In the genomic region with DNA sequence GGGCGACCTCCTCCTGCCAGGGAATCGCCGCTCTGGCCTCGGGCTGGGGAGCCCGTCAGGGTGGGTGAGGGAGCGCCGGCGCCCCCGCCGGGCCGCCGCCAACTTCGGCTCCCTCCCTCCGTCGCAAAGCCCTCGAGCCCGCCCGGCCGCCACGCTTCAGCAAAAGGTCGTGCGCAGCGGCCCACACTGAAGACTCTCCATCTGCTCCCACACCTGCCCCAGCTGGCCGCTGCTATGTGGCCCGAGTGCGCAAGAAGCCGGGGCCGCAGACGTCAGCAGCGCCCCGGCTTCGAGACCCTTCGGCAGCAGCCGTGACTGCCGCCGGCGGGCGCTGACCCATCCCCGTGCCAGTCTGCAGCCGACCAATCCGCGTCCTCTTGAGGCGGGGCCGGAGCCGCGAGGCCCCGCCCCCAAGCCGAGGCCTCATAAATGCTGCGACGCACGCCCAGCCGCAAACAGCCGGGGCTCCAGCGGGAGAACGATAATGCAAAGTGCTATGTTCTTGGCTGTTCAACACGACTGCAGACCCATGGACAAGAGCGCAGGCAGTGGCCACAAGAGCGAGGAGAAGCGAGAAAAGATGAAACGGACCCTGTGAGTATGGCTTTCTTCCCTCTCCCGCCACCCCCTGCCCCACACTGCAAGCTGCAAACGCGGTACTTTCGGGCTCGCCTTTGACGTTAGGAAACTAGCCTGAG, we compare ENCODE assay signal across 8 cellular contexts. TPM values are rescaled to one million over a fixed set of nuclear protein-coding genes. Genes with fewer than 3 reads are reported as not detected.
A peak's percentile ranks its signal among the peaks of the same experiment; 100 is the strongest.
DNase-seq lines count a peak whose midpoint lies in the region; ATAC-seq and TF ChIP-seq lines count a peak whose summit lies in the region.

A gene with protein sequence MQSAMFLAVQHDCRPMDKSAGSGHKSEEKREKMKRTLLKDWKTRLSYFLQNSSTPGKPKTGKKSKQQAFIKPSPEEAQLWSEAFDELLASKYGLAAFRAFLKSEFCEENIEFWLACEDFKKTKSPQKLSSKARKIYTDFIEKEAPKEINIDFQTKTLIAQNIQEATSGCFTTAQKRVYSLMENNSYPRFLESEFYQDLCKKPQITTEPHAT (plus strand): TSS at position 452 of the 698 bp plus-strand sequence. CDS start 33 bp downstream, at position 485.

- H3F3A ChIP-seq in MM.1S (ENCODE audit: insufficient read depth, low read length): peaks cover 27% of the 10 kb centered on the region

- H4K20me1 ChIP-seq in MM.1S (ENCODE audit: insufficient read depth, low read length): no peaks in the 10 kb centered on the region

- H3K27me3 ChIP-seq in MM.1S (replicated peaks; ENCODE audit: insufficient read depth, low read length) (no peaks in the 10 kb centered on the region), SJCRH30 (no peaks in the 10 kb centered on the region), gastroesophageal sphincter (no peaks in the 10 kb centered on the region)

- 0% methylated on average over 2 of the region's 66 CpGs; no CpG with 5 or more reads in 1 of the 2 donors for WGBS in gastroesophageal sphincter (ENCODE audit: low coverage in 1 of 2), 2 donors

- no peaks in the 10 kb centered on the region; the same call in 1 of the 2 replicates for H3K36me3 ChIP-seq in MM.1S (replicated peaks; ENCODE audit: insufficient read depth, low read length)
- H3K36me3 ChIP-seq in SJCRH30: no peaks in the 10 kb centered on the region
- peaks cover 4 to 19% of the 10 kb centered on the region in 2 donors for H3K36me3 ChIP-seq in gastroesophageal sphincter

- H3K79me2 ChIP-seq in MM.1S (ENCODE audit: low read length): peaks cover 18% of the 10 kb centered on the region

- H3K9me3 ChIP-seq in MM.1S (replicated peaks; ENCODE audit: insufficient read depth, low read length) (no peaks in the 10 kb centered on the region), SJCRH30 (replicated peaks) (no peaks in the 10 kb centered on the region), gastroesophageal sphincter (no peaks in the 10 kb centered on the region)

- no peaks in the 10 kb centered on the region for H3K9me2 ChIP-seq in MM.1S (replicated peaks; ENCODE audit: insufficient read depth, low read length)

- TF ChIP-seq POLR2A in gastroesophageal sphincter (IDR thresholded peaks at IDR 0.05): peak; percentile 99 to 100

- peak within 1 kb of the TSS; percentile 91 for H3K9ac ChIP-seq in MM.1S (ENCODE audit: low read length)

- peak; percentile 50 for TF ChIP-seq EP300 in gastroesophageal sphincter (IDR thresholded peaks at IDR 0.05)

- H3K4me2 ChIP-seq in MM.1S (ENCODE audit: low read depth, low read length): peak within 1 kb of the TSS; percentile 98

- TF ChIP-seq CTCF in MM.1S (IDR thresholded peaks at IDR 0.05; ENCODE audit: low read length) (peak; percentile 31), gastroesophageal sphincter (IDR thresholded peaks at IDR 0.05) (peak in 2 of 4 experiments; percentile 5 to 45)

- H3K27ac ChIP-seq in MM.1S (ENCODE audit: low read length): peak within 1 kb of the TSS; percentile 89
- peak within 1 kb of the TSS; percentile 70 for H3K27ac ChIP-seq in SJCRH30
- H3K27ac ChIP-seq in gastroesophageal sphincter: peak within 1 kb of the TSS; percentile 90 to 98 (median 96)
- H3K27ac ChIP-seq in substantia nigra (ENCODE audit: low read depth, low read length, poor library complexity, severe bottlenecking): peak within 1 kb of the TSS; percentile 94

- DNase-seq in GDM1 (lab: John Stamatoyannopoulos, UW): peak; percentile 79
- DNase-seq in HCEC 1CT: peak; percentile 95
- peak; percentile 98 for DNase-seq in MM.1S
- DNase-seq in SJCRH30: peak; percentile 85 to 88
- DNase-seq in activated naive CD4-positive, alpha-beta T cell treated with Interleukin-2 at 50 U/mL for 16 hours: peak; percentile 87
- DNase-seq in non-pigmented ciliary epithelial cell (ENCODE audit: low read depth): peak; percentile 70
- DNase-seq in substantia nigra (lab: John Stamatoyannopoulos, UW): peak; percentile 53 to 97 (median 93)

- peak within 1 kb of the TSS; percentile 80 for H2AFZ ChIP-seq in MM.1S (ENCODE audit: low read length)

- peak; percentile 96 for ATAC-seq in gastroesophageal sphincter

- H3K4me1 ChIP-seq in MM.1S (ENCODE audit: low read length) (peaks cover 16% of the 10 kb centered on the region), SJCRH30 (no peaks in the 10 kb centered on the region), gastroesophageal sphincter (peaks cover 0 to 30% (median 3%) of the 10 kb centered on the region in 3 donors)

- H3K4me3 ChIP-seq in MM.1S (ENCODE audit: low read length): peak within 1 kb of the TSS; percentile 87
- peak within 1 kb of the TSS; percentile 65 for H3K4me3 ChIP-seq in SJCRH30
- H3K4me3 ChIP-seq in gastroesophageal sphincter: peak within 1 kb of the TSS; percentile 77 to 84

RNA-seq across cellular contexts. Expression of the gene that starts here (rescaled TPM):
- 7.1 TPM in 2 replicates for total RNA-seq in SJCRH30 (2014; rRNA removed; shearing (Covaris generic))
- total RNA-seq in gastroesophageal sphincter: 100 to 1,000 TPM; 297 to 490 (median 461) TPM

Comparison
In these comparisons a context has a peak if more than half of its experiments do, and no peak if none do; other contexts are left out.
1. Peak in every context shown above with its lines: DNase-seq, ATAC-seq, H3K4me3 ChIP-seq and H3K27ac ChIP-seq.
2. RNA of the gene that starts here (total RNA-seq): 297 to 490 TPM in gastroesophageal sphincter; 7.1 TPM in SJCRH30; every median in the first group is over 10 times any median in the second.